Comparison of ENCODE assay signal across 8 cellular contexts in genomic region chr18:22831441-22831904, GRCh38.
DNase-seq lines count a peak whose midpoint lies in the region; ATAC-seq lines count a peak whose summit lies in the region.

No MANE protein-coding gene starts in this region.

- ATAC-seq in GM18870 (IDR thresholded peaks at IDR 0.05; ENCODE audit: unreplicated experiment) (no peak), GM19328 (IDR thresholded peaks at IDR 0.05; ENCODE audit: unreplicated experiment) (no peak), GM21390 (IDR thresholded peaks at IDR 0.05; ENCODE audit: unreplicated experiment) (no peak)

- DNase-seq in CD1c-positive myeloid dendritic cell (ENCODE audit: extremely low spot score) (peak; percentile 14), HCEC 1CT (peak; percentile 73), SIG-M5 (lab: John Stamatoyannopoulos, UW) (peak; percentile 89), kidney glomerular epithelial cell (lab: John Stamatoyannopoulos, UW) (peak; percentile 89), ACHN (no peak)

- in situ Hi-C loops in ACHN (cut with HindIII; ENCODE audit: low pct_ligation_motif_present, low pct_unique_long_range_greater_than_20kb, low sequenced_read_pairs): no loop called here
